Comparison of ENCODE assay signal across 27 cellular contexts in genomic region chr14:72830356-72830755, GRCh38.
DNase-seq lines count a peak whose midpoint lies in the region; ATAC-seq and TF ChIP-seq lines count a peak whose summit lies in the region.
"Had no signal": no experiment of that assay in that cellular context is flagged by ENCODE, and none has a peak within 500 bp of the region (broad histone marks: within the 10 kb centered on the region; RNA-seq: fewer than 3 reads in every experiment).

No MANE protein-coding gene starts in this region.

- ATAC-seq in GM23338 (no peak; the same call in 2 of the 3 replicates), left colon (peak; percentile 17), psoas muscle (peak in 3 of 4 donors; percentile 14 to 22 (median 18)), upper lobe of left lung (ENCODE audit: low FRiP score in 2 of 2) (no peak), SK-N-SH treated with all-trans-retinoic acid at 6 μM for 48 hours (no peak)
- ATAC-seq: activated T-helper 17 cell treated with anti-CD3 and anti-CD28 coated beads, Interleukin-2, amount 50 U/mL, for 72 hours had no signal

- no peaks in the 10 kb centered on the region for H3K9me3 ChIP-seq in psoas muscle
- no peaks in the 10 kb centered on the region for H3K9me3 ChIP-seq in upper lobe of left lung
- H3K9me3 ChIP-seq: Caco-2, SJSA1, tibial nerve had no signal

- no peaks in the 10 kb centered on the region for H4K20me1 ChIP-seq in GM23338 (replicated peaks; ENCODE audit: insufficient read depth)

- no peaks in the 10 kb centered on the region for H3K36me3 Mint-ChIP-seq in GM23338 (ENCODE audit: low read depth)

- no peak overlapping the region for H4K5ac ChIP-seq in mesendoderm (ENCODE audit: low read length)

- peaks cover 10% of the 10 kb centered on the region for H3K27me3 Mint-ChIP-seq in GM23338 (ENCODE audit: insufficient read depth, low read depth, poor library complexity)

- no peak overlapping the region for H2BK5ac ChIP-seq in mesendoderm (ENCODE audit: low read length)

- H3K56ac ChIP-seq in mesendoderm (ENCODE audit: low read length), result no peak overlapping the region

- H3K18ac ChIP-seq in mesendoderm (ENCODE audit: low read length), result no peak overlapping the region

- H2AK5ac ChIP-seq in mesendoderm (ENCODE audit: low read length), result no peak overlapping the region

- H3K36me3 ChIP-seq in GM23338 (ENCODE audit: insufficient read depth), result no peaks in the 10 kb centered on the region
- no peaks in the 10 kb centered on the region for H3K36me3 ChIP-seq in psoas muscle (ENCODE audit: insufficient read depth in 1 of 2, low read depth in 1 of 2)
- H3K36me3 ChIP-seq in upper lobe of left lung, result no peaks in the 10 kb centered on the region
- no peaks in the 10 kb centered on the region for H3K36me3 ChIP-seq in mesendoderm (ENCODE audit: control insufficient read depth, insufficient read depth, low read length)
- H3K36me3 ChIP-seq: brain microvascular endothelial cell, SJSA1, tibial nerve had no signal

- H2BK15ac ChIP-seq in mesendoderm (replicated peaks; ENCODE audit: low read depth), result no peak overlapping the region

- H3K27ac Mint-ChIP-seq in GM23338, result no peak overlapping the region
- H3K27ac Mint-ChIP-seq: activated T-helper 17 cell treated with anti-CD3 and anti-CD28 coated beads, Interleukin-2, amount 50 U/mL, for 72 hours; progenitor cell of endocrine pancreas had no signal

- no peak overlapping the region for H3K23ac ChIP-seq in mesendoderm (ENCODE audit: low read length)

- no peak overlapping the region for H2BK120ac ChIP-seq in mesendoderm (ENCODE audit: low read depth, low read length)

- DNase-seq in GM23338 (ENCODE audit: low spot score) (no peak), fibroblast of pulmonary artery (ENCODE audit: low read depth) (peak; percentile 83), left colon (no peak), psoas muscle (no peak), NCI-H1417 treated with DMSO at 0.1 percent for 48 hours (lab: John Stamatoyannopoulos, UW) (no peak), upper lobe of left lung (no peak), mesendoderm (no peak)
- DNase-seq: activated CD4-positive, alpha-beta T cell treated with anti-CD3 and anti-CD28 coated beads for 48 hours; activated naive CD4-positive, alpha-beta T cell treated with anti-CD3 and anti-CD28 coated beads, Interleukin-2, amount 50 U/mL, for 16 hours; brain microvascular endothelial cell; Caco-2; effector CD4-positive, alpha-beta T cell; HCEC 1CT; islet precursor cell; NCI-H1048; NCI-H1694 treated with DMSO at 0.1 percent for 48 hours; NCI-H446; NCI-H774; stimulated activated CD4-positive, alpha-beta T cell treated with anti-CD3 and anti-CD28 coated beads, Interleukin-4, amount 100 ng/mL, for 24 hours; T1000 had no signal

- no peak overlapping the region for H3K4me3 Mint-ChIP-seq in GM23338
- H3K4me3 Mint-ChIP-seq: activated T-helper 17 cell treated with anti-CD3 and anti-CD28 coated beads, Interleukin-2, amount 50 U/mL, for 72 hours had no signal

- H3K4me1 Mint-ChIP-seq in GM23338, result peaks cover 12% of the 10 kb centered on the region
- H3K4me1 Mint-ChIP-seq: activated T-helper 17 cell treated with anti-CD3 and anti-CD28 coated beads, Interleukin-2, amount 50 U/mL, for 72 hours had no signal

- H3K79me1 ChIP-seq in mesendoderm (ENCODE audit: low read length), result no peaks in the 10 kb centered on the region

- H3K79me2 ChIP-seq in GM23338 (replicated peaks; ENCODE audit: insufficient read depth) (no peaks in the 10 kb centered on the region), mesendoderm (ENCODE audit: control insufficient read depth, insufficient read depth, low read length) (no peaks in the 10 kb centered on the region)

- H3K27me3 ChIP-seq in GM23338 (ENCODE audit: insufficient read depth), result no peaks in the 10 kb centered on the region
- H3K27me3 ChIP-seq in psoas muscle (ENCODE audit: insufficient read depth in 3 of 3, low read length in 2 of 3), result no peaks in the 10 kb centered on the region
- H3K27me3 ChIP-seq in upper lobe of left lung, result no peaks in the 10 kb centered on the region
- no peaks in the 10 kb centered on the region for H3K27me3 ChIP-seq in mesendoderm (ENCODE audit: insufficient read depth, low read length, poor library complexity)
- H3K27me3 ChIP-seq: brain microvascular endothelial cell, SJSA1, tibial nerve had no signal

- TF ChIP-seq CTCF in GM23338 (conservative IDR thresholded peaks at IDR 0.05; ENCODE audit: low read depth in 2 of 2) (no peak), fibroblast of pulmonary artery (IDR thresholded peaks at IDR 0.05; ENCODE audit: low read length, missing control alignments) (no peak), psoas muscle (IDR thresholded peaks at IDR 0.05) (no peak), upper lobe of left lung (IDR thresholded peaks at IDR 0.05) (no peak)

- no peak overlapping the region for H3K4ac ChIP-seq in mesendoderm (ENCODE audit: low read depth, low read length)

- TF ChIP-seq POLR2A in upper lobe of left lung (IDR thresholded peaks at IDR 0.05), result no peak

- H3K9me3 Mint-ChIP-seq in GM23338, result no peaks in the 10 kb centered on the region

- H3K4me1 ChIP-seq in GM23338 (ENCODE audit: insufficient read depth) (peaks cover 6% of the 10 kb centered on the region; the same call in 1 of the 2 replicates), psoas muscle (peaks cover 27% of the 10 kb centered on the region), upper lobe of left lung (no peaks in the 10 kb centered on the region), mesendoderm (ENCODE audit: control insufficient read depth, low read depth, low read length) (peaks cover 5% of the 10 kb centered on the region)
- H3K4me1 ChIP-seq: Caco-2, SJSA1, tibial nerve had no signal

- H3K9me2 ChIP-seq in GM23338 (ENCODE audit: insufficient read depth), result 0 out of 2 replicates have a peak, but pooled peaks cover 6% of the 10 kb centered on the region

- H3K4me2 ChIP-seq in GM23338 (no peak overlapping the region), mesendoderm (ENCODE audit: low read length) (no peak overlapping the region)

- H3K4me3 ChIP-seq in GM23338, result no peak overlapping the region
- H3K4me3 ChIP-seq in fibroblast of pulmonary artery (replicated peaks; ENCODE audit: low read depth, low read length), result no peak overlapping the region
- H3K4me3 ChIP-seq in psoas muscle, result no peak overlapping the region
- H3K4me3 ChIP-seq in upper lobe of left lung, result no peak overlapping the region
- H3K4me3 ChIP-seq in mesendoderm (ENCODE audit: low read length), result no peak overlapping the region
- H3K4me3 ChIP-seq: lung, SJSA1, tibial nerve had no signal

- no peak overlapping the region for H4K8ac ChIP-seq in mesendoderm (ENCODE audit: low read depth, low read length)

- H3F3A ChIP-seq in GM23338 (replicated peaks; ENCODE audit: low read depth), result no peaks in the 10 kb centered on the region

- 56 to 72% (median 63%) methylated on average over 4 of the region's 4 CpGs for WGBS in psoas muscle, 3 donors
- WGBS in upper lobe of left lung, 2 donors, result 59 to 79% methylated on average over 4 of the region's 4 CpGs
- WGBS in mesendoderm (ENCODE audit: extremely low coverage, insufficient coverage, low lambda C conversion rate), result no CpG with 5 or more reads among the region's 4 CpGs

- intact Hi-C loops in left colon (cut with DNase I, micrococcal nuclease), result no loop called here
- intact Hi-C loops in psoas muscle (cut with DNase I), result no loop called here

- no peak overlapping the region for H3K27ac ChIP-seq in GM23338 (ENCODE audit: low read depth)
- peak overlapping the region; percentile 67 for H3K27ac ChIP-seq in psoas muscle
- no peak overlapping the region for H3K27ac ChIP-seq in upper lobe of left lung
- H3K27ac ChIP-seq in mesendoderm (ENCODE audit: low read depth, low read length), result no peak overlapping the region
- H3K27ac ChIP-seq: brain microvascular endothelial cell, C4-2B, SJSA1, tibial nerve had no signal

- H2AFZ ChIP-seq in GM23338, result peak overlapping the region; percentile 88

- H3K9ac ChIP-seq in mesendoderm (ENCODE audit: low read length), result no peak overlapping the region

- no peak for TF ChIP-seq EP300 in upper lobe of left lung (IDR thresholded peaks at IDR 0.05)

TF ChIP-seq in SK-N-SH treated with all-trans-retinoic acid at 6 μM for 48 hours, 23 proteins besides CTCF, POLR2A, EP300 and RAD21 (continues in another document):
- TF ChIP-seq TOX (CRISPR knock-in tag; IDR thresholded peaks at IDR 0.05; ENCODE audit: borderline replicate concordance), result no peak
- TF ChIP-seq ZNF565 (CRISPR knock-in tag; conservative IDR thresholded peaks at IDR 0.05; ENCODE audit: low read depth), result no peak
- TF ChIP-seq, protein P1, sequence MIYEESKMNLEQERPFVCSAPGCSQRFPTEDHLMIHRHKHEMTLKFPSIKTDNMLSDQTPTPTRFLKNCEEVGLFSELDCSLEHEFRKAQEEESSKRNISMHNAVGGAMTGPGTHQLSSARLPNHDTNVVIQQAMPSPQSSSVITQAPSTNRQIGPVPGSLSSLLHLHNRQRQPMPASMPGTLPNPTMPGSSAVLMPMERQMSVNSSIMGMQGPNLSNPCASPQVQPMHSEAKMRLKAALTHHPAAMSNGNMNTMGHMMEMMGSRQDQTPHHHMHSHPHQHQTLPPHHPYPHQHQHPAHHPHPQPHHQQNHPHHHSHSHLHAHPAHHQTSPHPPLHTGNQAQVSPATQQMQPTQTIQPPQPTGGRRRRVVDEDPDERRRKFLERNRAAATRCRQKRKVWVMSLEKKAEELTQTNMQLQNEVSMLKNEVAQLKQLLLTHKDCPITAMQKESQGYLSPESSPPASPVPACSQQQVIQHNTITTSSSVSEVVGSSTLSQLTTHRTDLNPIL (CRISPR knock-in tag; IDR thresholded peaks at IDR 0.05; ENCODE audit: low read depth), result no peak
- TF ChIP-seq, protein P2, sequence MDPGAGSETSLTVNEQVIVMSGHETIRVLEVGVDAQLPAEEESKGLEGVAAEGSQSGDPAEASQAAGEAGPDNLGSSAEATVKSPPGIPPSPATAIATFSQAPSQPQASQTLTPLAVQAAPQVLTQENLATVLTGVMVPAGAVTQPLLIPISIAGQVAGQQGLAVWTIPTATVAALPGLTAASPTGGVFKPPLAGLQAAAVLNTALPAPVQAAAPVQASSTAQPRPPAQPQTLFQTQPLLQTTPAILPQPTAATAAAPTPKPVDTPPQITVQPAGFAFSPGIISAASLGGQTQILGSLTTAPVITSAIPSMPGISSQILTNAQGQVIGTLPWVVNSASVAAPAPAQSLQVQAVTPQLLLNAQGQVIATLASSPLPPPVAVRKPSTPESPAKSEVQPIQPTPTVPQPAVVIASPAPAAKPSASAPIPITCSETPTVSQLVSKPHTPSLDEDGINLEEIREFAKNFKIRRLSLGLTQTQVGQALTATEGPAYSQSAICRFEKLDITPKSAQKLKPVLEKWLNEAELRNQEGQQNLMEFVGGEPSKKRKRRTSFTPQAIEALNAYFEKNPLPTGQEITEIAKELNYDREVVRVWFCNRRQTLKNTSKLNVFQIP (CRISPR knock-in tag; IDR thresholded peaks at IDR 0.05; ENCODE audit: borderline replicate concordance, low read depth), result no peak

Comparison
In these comparisons a context has a peak if more than half of its experiments do, and no peak if none do; other contexts are left out.
1. ATAC-seq: peak in left colon (single experiment) and psoas muscle (3 of 4); none in GM23338 (single experiment), upper lobe of left lung (0 of 2) and SK-N-SH treated with all-trans-retinoic acid at 6 μM for 48 hours (single experiment).